In the genomic region with DNA sequence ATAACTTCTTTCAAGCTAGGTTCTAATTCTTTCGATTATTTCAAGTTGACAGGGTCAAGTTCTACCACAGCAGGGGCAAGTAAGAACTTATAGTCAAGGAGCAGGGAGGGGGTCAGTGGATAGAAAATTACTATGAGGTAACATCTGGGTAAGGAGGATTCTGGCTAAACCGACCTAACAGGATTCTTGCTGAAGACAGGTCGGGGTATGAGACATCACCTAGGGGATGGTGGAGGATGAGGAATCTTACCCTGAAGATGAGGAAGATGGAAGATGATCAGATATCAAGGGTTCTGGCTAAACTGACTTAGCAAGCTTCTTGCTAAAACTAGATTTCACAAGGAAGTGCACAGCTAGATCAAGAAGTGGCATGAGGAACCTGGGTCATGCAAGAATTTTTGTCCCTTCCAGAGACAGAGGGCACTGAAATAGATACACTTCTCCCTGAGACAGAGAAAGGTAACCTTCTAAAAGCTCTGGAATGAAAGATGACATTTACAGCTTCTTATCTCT, we compare ENCODE assay signal across 1 cellular context.
TF ChIP-seq lines count a peak whose summit lies in the region.

No MANE protein-coding gene starts in this region.

TF ChIP-seq in GM23338, 12 proteins besides CTCF, POLR2A, EP300 and RAD21:
- no peak for TF ChIP-seq NANOG (IDR thresholded peaks at IDR 0.05; ENCODE audit: borderline replicate concordance)
- TF ChIP-seq, protein P1, sequence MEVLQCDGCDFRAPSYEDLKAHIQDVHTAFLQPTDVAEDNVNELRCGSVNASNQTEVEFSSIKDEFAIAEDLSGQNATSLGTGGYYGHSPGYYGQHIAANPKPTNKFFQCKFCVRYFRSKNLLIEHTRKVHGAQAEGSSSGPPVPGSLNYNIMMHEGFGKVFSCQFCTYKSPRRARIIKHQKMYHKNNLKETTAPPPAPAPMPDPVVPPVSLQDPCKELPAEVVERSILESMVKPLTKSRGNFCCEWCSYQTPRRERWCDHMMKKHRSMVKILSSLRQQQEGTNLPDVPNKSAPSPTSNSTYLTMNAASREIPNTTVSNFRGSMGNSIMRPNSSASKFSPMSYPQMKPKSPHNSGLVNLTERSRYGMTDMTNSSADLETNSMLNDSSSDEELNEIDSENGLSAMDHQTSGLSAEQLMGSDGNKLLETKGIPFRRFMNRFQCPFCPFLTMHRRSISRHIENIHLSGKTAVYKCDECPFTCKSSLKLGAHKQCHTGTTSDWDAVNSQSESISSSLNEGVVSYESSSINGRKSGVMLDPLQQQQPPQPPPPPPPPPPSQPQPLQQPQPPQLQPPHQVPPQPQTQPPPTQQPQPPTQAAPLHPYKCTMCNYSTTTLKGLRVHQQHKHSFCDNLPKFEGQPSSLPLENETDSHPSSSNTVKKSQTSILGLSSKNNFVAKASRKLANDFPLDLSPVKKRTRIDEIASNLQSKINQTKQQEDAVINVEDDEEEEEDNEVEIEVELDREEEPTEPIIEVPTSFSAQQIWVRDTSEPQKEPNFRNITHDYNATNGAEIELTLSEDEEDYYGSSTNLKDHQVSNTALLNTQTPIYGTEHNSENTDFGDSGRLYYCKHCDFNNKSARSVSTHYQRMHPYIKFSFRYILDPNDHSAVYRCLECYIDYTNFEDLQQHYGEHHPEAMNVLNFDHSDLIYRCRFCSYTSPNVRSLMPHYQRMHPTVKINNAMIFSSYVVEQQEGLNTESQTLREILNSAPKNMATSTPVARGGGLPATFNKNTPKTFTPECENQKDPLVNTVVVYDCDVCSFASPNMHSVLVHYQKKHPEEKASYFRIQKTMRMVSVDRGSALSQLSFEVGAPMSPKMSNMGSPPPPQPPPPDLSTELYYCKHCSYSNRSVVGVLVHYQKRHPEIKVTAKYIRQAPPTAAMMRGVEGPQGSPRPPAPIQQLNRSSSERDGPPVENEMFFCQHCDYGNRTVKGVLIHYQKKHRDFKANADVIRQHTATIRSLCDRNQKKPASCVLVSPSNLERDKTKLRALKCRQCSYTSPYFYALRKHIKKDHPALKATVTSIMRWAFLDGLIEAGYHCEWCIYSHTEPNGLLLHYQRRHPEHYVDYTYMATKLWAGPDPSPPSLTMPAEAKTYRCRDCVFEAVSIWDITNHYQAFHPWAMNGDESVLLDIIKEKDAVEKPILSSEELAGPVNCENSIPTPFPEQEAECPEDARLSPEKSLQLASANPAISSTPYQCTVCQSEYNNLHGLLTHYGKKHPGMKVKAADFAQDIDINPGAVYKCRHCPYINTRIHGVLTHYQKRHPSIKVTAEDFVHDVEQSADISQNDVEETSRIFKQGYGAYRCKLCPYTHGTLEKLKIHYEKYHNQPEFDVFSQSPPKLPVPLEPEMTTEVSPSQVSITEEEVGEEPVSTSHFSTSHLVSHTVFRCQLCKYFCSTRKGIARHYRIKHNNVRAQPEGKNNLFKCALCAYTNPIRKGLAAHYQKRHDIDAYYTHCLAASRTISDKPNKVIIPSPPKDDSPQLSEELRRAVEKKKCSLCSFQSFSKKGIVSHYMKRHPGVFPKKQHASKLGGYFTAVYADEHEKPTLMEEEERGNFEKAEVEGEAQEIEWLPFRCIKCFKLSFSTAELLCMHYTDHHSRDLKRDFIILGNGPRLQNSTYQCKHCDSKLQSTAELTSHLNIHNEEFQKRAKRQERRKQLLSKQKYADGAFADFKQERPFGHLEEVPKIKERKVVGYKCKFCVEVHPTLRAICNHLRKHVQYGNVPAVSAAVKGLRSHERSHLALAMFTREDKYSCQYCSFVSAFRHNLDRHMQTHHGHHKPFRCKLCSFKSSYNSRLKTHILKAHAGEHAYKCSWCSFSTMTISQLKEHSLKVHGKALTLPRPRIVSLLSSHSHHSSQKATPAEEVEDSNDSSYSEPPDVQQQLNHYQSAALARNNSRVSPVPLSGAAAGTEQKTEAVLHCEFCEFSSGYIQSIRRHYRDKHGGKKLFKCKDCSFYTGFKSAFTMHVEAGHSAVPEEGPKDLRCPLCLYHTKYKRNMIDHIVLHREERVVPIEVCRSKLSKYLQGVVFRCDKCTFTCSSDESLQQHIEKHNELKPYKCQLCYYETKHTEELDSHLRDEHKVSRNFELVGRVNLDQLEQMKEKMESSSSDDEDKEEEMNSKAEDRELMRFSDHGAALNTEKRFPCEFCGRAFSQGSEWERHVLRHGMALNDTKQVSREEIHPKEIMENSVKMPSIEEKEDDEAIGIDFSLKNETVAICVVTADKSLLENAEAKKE (CRISPR knock-in tag; IDR thresholded peaks at IDR 0.05) = no peak
- no peak for TF ChIP-seq CREB1 (CRISPR knock-in tag; IDR thresholded peaks at IDR 0.05; ENCODE audit: low read depth)
- TF ChIP-seq ZNF331 (CRISPR knock-in tag; IDR thresholded peaks at IDR 0.05; ENCODE audit: low read depth) = no peak
- no peak for TF ChIP-seq JUNB (IDR thresholded peaks at IDR 0.05; ENCODE audit: unreplicated experiment)
- no peak for TF ChIP-seq POLR2AphosphoS5 (IDR thresholded peaks at IDR 0.05; ENCODE audit: low read depth)
- TF ChIP-seq ZNF114 (CRISPR knock-in tag; IDR thresholded peaks at IDR 0.05) = no peak
- TF ChIP-seq, protein P2, sequence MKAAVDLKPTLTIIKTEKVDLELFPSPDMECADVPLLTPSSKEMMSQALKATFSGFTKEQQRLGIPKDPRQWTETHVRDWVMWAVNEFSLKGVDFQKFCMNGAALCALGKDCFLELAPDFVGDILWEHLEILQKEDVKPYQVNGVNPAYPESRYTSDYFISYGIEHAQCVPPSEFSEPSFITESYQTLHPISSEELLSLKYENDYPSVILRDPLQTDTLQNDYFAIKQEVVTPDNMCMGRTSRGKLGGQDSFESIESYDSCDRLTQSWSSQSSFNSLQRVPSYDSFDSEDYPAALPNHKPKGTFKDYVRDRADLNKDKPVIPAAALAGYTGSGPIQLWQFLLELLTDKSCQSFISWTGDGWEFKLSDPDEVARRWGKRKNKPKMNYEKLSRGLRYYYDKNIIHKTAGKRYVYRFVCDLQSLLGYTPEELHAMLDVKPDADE (IDR thresholded peaks at IDR 0.05) = no peak
- TF ChIP-seq STAT1 (IDR thresholded peaks at IDR 0.05; ENCODE audit: unreplicated experiment) = no peak
- TF ChIP-seq, protein P3, sequence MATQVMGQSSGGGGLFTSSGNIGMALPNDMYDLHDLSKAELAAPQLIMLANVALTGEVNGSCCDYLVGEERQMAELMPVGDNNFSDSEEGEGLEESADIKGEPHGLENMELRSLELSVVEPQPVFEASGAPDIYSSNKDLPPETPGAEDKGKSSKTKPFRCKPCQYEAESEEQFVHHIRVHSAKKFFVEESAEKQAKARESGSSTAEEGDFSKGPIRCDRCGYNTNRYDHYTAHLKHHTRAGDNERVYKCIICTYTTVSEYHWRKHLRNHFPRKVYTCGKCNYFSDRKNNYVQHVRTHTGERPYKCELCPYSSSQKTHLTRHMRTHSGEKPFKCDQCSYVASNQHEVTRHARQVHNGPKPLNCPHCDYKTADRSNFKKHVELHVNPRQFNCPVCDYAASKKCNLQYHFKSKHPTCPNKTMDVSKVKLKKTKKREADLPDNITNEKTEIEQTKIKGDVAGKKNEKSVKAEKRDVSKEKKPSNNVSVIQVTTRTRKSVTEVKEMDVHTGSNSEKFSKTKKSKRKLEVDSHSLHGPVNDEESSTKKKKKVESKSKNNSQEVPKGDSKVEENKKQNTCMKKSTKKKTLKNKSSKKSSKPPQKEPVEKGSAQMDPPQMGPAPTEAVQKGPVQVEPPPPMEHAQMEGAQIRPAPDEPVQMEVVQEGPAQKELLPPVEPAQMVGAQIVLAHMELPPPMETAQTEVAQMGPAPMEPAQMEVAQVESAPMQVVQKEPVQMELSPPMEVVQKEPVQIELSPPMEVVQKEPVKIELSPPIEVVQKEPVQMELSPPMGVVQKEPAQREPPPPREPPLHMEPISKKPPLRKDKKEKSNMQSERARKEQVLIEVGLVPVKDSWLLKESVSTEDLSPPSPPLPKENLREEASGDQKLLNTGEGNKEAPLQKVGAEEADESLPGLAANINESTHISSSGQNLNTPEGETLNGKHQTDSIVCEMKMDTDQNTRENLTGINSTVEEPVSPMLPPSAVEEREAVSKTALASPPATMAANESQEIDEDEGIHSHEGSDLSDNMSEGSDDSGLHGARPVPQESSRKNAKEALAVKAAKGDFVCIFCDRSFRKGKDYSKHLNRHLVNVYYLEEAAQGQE (IDR thresholded peaks at IDR 0.05; ENCODE audit: unreplicated experiment) = no peak
- no peak for TF ChIP-seq EZH2 (IDR thresholded peaks at IDR 0.05; ENCODE audit: low read depth, unreplicated experiment)
- no peak for TF ChIP-seq EZH2phosphoT487 (IDR thresholded peaks at IDR 0.05; ENCODE audit: unreplicated experiment)
